9 cellular contexts compared by ENCODE assay signal in genomic region chr15:90463381-90463780, GRCh38.
DNase-seq lines count a peak whose midpoint lies in the region; ATAC-seq and TF ChIP-seq lines count a peak whose summit lies in the region.
"Had no signal": no experiment of that assay in that cellular context is flagged by ENCODE, and none has a peak within 500 bp of the region (broad histone marks: within the 10 kb centered on the region; RNA-seq: fewer than 3 reads in every experiment).

No MANE protein-coding gene starts in this region.

- no peak overlapping the region for H3K4me3 ChIP-seq in cardiac fibroblast (replicated peaks in 1 of 2; ENCODE audit: low read depth in 2 of 2, low read length in 2 of 2)
- no peak overlapping the region for H3K4me3 ChIP-seq in vagina

- no peaks in the 10 kb centered on the region for H3K9me3 ChIP-seq in vagina

- H3K4me1 ChIP-seq in vagina, result peaks cover 33% of the 10 kb centered on the region
- H3K4me1 ChIP-seq: foreskin keratinocyte had no signal

- TF ChIP-seq CTCF in cardiac fibroblast (IDR thresholded peaks at IDR 0.05; ENCODE audit: low read depth, low read length) (no peak), vagina (IDR thresholded peaks at IDR 0.05) (no peak)

- peaks cover 32% of the 10 kb centered on the region for H3K4me1 Mint-ChIP-seq in activated T-cell treated with anti-CD3 and anti-CD28 coated beads, Interleukin-2, amount 50 U/mL, for 24 hours (ENCODE audit: low read depth)

- H3K27me3 ChIP-seq in vagina, result no peaks in the 10 kb centered on the region
- H3K27me3 ChIP-seq: foreskin keratinocyte had no signal

- DNase-seq in activated T-cell treated with anti-CD3 and anti-CD28 coated beads, Interleukin-2, amount 50 U/mL, for 24 hours, result no peak
- DNase-seq in activated T-cell treated with anti-CD3 and anti-CD28 coated beads for 4 hours, result no peak
- peak; percentile 77 to 95 for DNase-seq in cardiac fibroblast (ENCODE audit: low read depth in 2 of 2)
- DNase-seq in kidney glomerular epithelial cell (lab: John Stamatoyannopoulos, UW), result peak; percentile 37
- no peak for DNase-seq in vagina (ENCODE audit: extremely low spot score in 2 of 2)
- DNase-seq in HK-2 (ENCODE audit: unreplicated experiment), result no peak

- peaks cover 90% of the 10 kb centered on the region for H3K36me3 Mint-ChIP-seq in activated T-cell treated with anti-CD3 and anti-CD28 coated beads, Interleukin-2, amount 50 U/mL, for 24 hours (ENCODE audit: low read depth)

- no peaks in the 10 kb centered on the region for H3K27me3 Mint-ChIP-seq in activated T-cell treated with anti-CD3 and anti-CD28 coated beads, Interleukin-2, amount 50 U/mL, for 24 hours

- no peak for TF ChIP-seq POLR2A in vagina (IDR thresholded peaks at IDR 0.05)

- intact Hi-C loops in vagina (cut with DNase I), result no loop called here

- H3K4me3 Mint-ChIP-seq in activated T-cell treated with anti-CD3 and anti-CD28 coated beads, Interleukin-2, amount 50 U/mL, for 24 hours, result no peak overlapping the region

- ATAC-seq in GM19452 (IDR thresholded peaks at IDR 0.05; ENCODE audit: unreplicated experiment) (no peak), GM19455 (IDR thresholded peaks at IDR 0.05; ENCODE audit: unreplicated experiment) (no peak)
- ATAC-seq: foreskin keratinocyte had no signal

- peak overlapping the region; percentile 69 for H3K27ac ChIP-seq in vagina
- H3K27ac ChIP-seq: foreskin keratinocyte had no signal

- peak overlapping the region; percentile 38 for H3K27ac Mint-ChIP-seq in activated T-cell treated with anti-CD3 and anti-CD28 coated beads, Interleukin-2, amount 50 U/mL, for 24 hours

- no peaks in the 10 kb centered on the region for H3K9me3 Mint-ChIP-seq in activated T-cell treated with anti-CD3 and anti-CD28 coated beads, Interleukin-2, amount 50 U/mL, for 24 hours

- H3K36me3 ChIP-seq in vagina, result peaks cover 0 to 47% of the 10 kb centered on the region in 2 donors

Comparison
In these comparisons a context has a peak if more than half of its experiments do, and no peak if none do; other contexts are left out.
1. DNase-seq: peak in cardiac fibroblast (2 of 2) and kidney glomerular epithelial cell (single experiment); none in activated T-cell treated with anti-CD3 and anti-CD28 coated beads, Interleukin-2, amount 50 U/mL, for 24 hours (single experiment), activated T-cell treated with anti-CD3 and anti-CD28 coated beads for 4 hours (single experiment), vagina (0 of 2) and HK-2 (single experiment).